Comparison of ENCODE assay signal across 1 cellular context in genomic region chr12:3084742-3085141, GRCh38.
TF ChIP-seq lines count a peak whose summit lies in the region.

No MANE protein-coding gene starts in this region.

TF ChIP-seq in GM23338, 12 proteins besides CTCF, POLR2A, EP300 and RAD21:
- TF ChIP-seq CREB1 (CRISPR knock-in tag; IDR thresholded peaks at IDR 0.05; ENCODE audit: low read depth), result no peak
- TF ChIP-seq JUNB (IDR thresholded peaks at IDR 0.05; ENCODE audit: unreplicated experiment), result no peak
- TF ChIP-seq STAT1 (IDR thresholded peaks at IDR 0.05; ENCODE audit: unreplicated experiment), result no peak
- TF ChIP-seq EZH2 (IDR thresholded peaks at IDR 0.05; ENCODE audit: low read depth, unreplicated experiment), result no peak
- TF ChIP-seq ZNF462 (CRISPR knock-in tag; IDR thresholded peaks at IDR 0.05), result no peak
- no peak for TF ChIP-seq ZNF331 (CRISPR knock-in tag; IDR thresholded peaks at IDR 0.05; ENCODE audit: low read depth)
TF ChIP-seq in GM23338: peak in this region for 0.
